32 cellular contexts compared by ENCODE assay signal in the genomic region with DNA sequence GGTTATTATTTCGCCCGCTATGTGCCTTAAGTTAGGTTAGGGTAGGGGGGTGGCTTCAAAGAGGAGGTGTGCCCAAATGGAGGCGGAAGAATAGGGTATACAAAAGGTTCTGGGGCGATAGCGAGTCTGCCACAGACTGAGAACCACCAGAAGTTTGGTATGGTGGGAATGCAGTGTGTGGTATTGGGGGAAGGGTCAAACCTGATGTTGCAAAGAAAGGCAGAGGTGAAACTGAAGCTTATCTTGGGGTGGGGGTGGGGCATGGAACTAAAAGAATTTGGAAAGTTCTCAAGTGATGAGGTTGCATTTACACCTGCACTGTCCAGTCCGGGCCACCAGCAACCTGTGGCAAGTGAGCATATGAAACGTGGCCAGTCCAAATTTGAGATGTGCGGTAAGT. TPM values are rescaled to one million over a fixed set of nuclear protein-coding genes. Genes with fewer than 3 reads are reported as not detected.
"Had no signal": no experiment of that assay in that cellular context is flagged by ENCODE, and none has a peak within 500 bp of the region (broad histone marks: within the 10 kb centered on the region; RNA-seq: fewer than 3 reads in every experiment).

No MANE protein-coding gene starts in this region.

- ATAC-seq: activated CD4-positive, alpha-beta T cell treated with anti-CD3 and anti-CD28 coated beads for 36 hours; activated naive CD8-positive, alpha-beta T cell treated with anti-CD3 and anti-CD28 coated beads, Interleukin-2, amount 50 U/mL, for 24 hours; activated T-cell treated with anti-CD3 and anti-CD28 coated beads, Interleukin-2, amount 50 U/mL, for 72 hours; activated T-helper 17 cell treated with anti-CD3 and anti-CD28 coated beads, Interleukin-2, amount 50 U/mL, for 72 hours; body of pancreas; esophagus mucosa; T-helper 17 cell had no signal

- H3K36me3 Mint-ChIP-seq: activated CD4-positive, alpha-beta memory T cell treated with anti-CD3 and anti-CD28 coated beads for 36 hours; activated naive CD4-positive, alpha-beta T cell treated with anti-CD3 and anti-CD28 coated beads, Interleukin-2, amount 50 U/mL, for 24 hours; activated naive CD8-positive, alpha-beta T cell treated with anti-CD3 and anti-CD28 coated beads for 36 hours had no signal

- H3K9me3 ChIP-seq: adrenal gland, body of pancreas had no signal

- H3K4me3 Mint-ChIP-seq: activated CD4-positive, alpha-beta memory T cell treated with anti-CD3 and anti-CD28 coated beads for 36 hours; activated CD4-positive, alpha-beta T cell treated with anti-CD3 and anti-CD28 coated beads for 36 hours; activated CD4-positive, alpha-beta T cell treated with anti-CD3 and anti-CD28 coated beads, Interleukin-2, amount 10 ng/mL, durations not matched to agents 24 days and 14 days; activated naive CD4-positive, alpha-beta T cell treated with anti-CD3 and anti-CD28 coated beads for 36 hours; activated naive CD4-positive, alpha-beta T cell treated with anti-CD3 and anti-CD28 coated beads, Interleukin-2, amount 50 U/mL, for 24 hours; activated naive CD8-positive, alpha-beta T cell treated with anti-CD3 and anti-CD28 coated beads for 36 hours; activated naive CD8-positive, alpha-beta T cell treated with anti-CD3 and anti-CD28 coated beads, Interleukin-2, amount 50 U/mL, for 24 hours; activated T-cell treated with anti-CD3 and anti-CD28 coated beads, Interleukin-2, amount 50 U/mL, for 24 hours; activated T-cell treated with anti-CD3 and anti-CD28 coated beads, Interleukin-2, amount 50 U/mL, for 72 hours; activated T-helper 17 cell treated with anti-CD3 and anti-CD28 coated beads, Interleukin-2, amount 50 U/mL, for 72 hours; T-helper 17 cell; T-helper 2 cell treated with Interferon-gamma antibody and Interleukin-4, amounts not matched to agents 5 μg/mL and 100 μg/mL, for 36 hours had no signal

- H3K27ac ChIP-seq: adrenal gland, body of pancreas, WERI-Rb-1 had no signal

- H3K27me3 ChIP-seq: adrenal gland, body of pancreas had no signal

- FAIRE-seq: colon, frontal cortex had no signal

- H3K36me3 ChIP-seq: adrenal gland, WERI-Rb-1 had no signal

- H3K4me1 ChIP-seq: body of pancreas had no signal

- DNase-seq: activated CD4-positive, alpha-beta memory T cell treated with anti-CD3 and anti-CD28 coated beads for 36 hours; activated CD4-positive, alpha-beta T cell treated with anti-CD3 and anti-CD28 coated beads for 36 hours; activated CD4-positive, alpha-beta T cell treated with anti-CD3 and anti-CD28 coated beads, Interleukin-2, amount 10 ng/mL, durations not matched to agents 24 days and 14 days; activated CD4-positive, CD25-positive, alpha-beta regulatory T cell; activated CD4-positive, CD25-positive, alpha-beta regulatory T cell treated with anti-CD3 and anti-CD28 coated beads, Interleukin-2, amount 50 U/mL, for 72 hours; activated CD8-positive, alpha-beta memory T cell treated with anti-CD3 and anti-CD28 coated beads, Interleukin-2, amount 50 U/mL, for 48 hours; activated effector memory CD4-positive, alpha-beta T cell treated with Interleukin-2 at 50 U/mL for 16 hours; activated naive CD4-positive, alpha-beta T cell treated with anti-CD3 and anti-CD28 coated beads for 36 hours; activated naive CD8-positive, alpha-beta T cell treated with anti-CD3 and anti-CD28 coated beads for 36 hours; activated naive CD8-positive, alpha-beta T cell treated with anti-CD3 and anti-CD28 coated beads, Interleukin-2, amount 50 U/mL, for 24 hours; activated T-cell treated with anti-CD3 and anti-CD28 coated beads for 4 hours; activated T-cell treated with anti-CD3 and anti-CD28 coated beads, Interleukin-2, amount 50 U/mL, for 24 hours; activated T-cell treated with anti-CD3 and anti-CD28 coated beads, Interleukin-2, amount 50 U/mL, for 72 hours; adrenal gland; amygdala; aorta; body of pancreas; caudate nucleus; cortex of kidney; dermis blood vessel endothelial cell; effector CD4-positive, alpha-beta T cell; head of caudate nucleus; T-helper 1 cell; T-helper 17 cell; T1000; WERI-Rb-1 had no signal

- H3K9me3 Mint-ChIP-seq: activated CD4-positive, alpha-beta memory T cell treated with anti-CD3 and anti-CD28 coated beads for 36 hours; activated CD4-positive, alpha-beta T cell treated with anti-CD3 and anti-CD28 coated beads, Interleukin-2, amount 10 ng/mL, durations not matched to agents 24 days and 14 days; activated naive CD4-positive, alpha-beta T cell treated with anti-CD3 and anti-CD28 coated beads, Interleukin-2, amount 50 U/mL, for 24 hours; activated naive CD8-positive, alpha-beta T cell treated with anti-CD3 and anti-CD28 coated beads for 36 hours; activated naive CD8-positive, alpha-beta T cell treated with anti-CD3 and anti-CD28 coated beads, Interleukin-2, amount 50 U/mL, for 24 hours; activated T-cell treated with anti-CD3 and anti-CD28 coated beads, Interleukin-2, amount 50 U/mL, for 24 hours; activated T-helper 17 cell treated with anti-CD3 and anti-CD28 coated beads, Interleukin-2, amount 50 U/mL, for 72 hours; T-helper 2 cell treated with Interferon-gamma antibody and Interleukin-4, amounts not matched to agents 5 μg/mL and 100 μg/mL, for 36 hours had no signal

- H3K4me1 Mint-ChIP-seq: activated CD4-positive, alpha-beta T cell treated with anti-CD3 and anti-CD28 coated beads for 36 hours; activated CD4-positive, alpha-beta T cell treated with anti-CD3 and anti-CD28 coated beads, Interleukin-2, amount 10 ng/mL, durations not matched to agents 24 days and 14 days; activated naive CD4-positive, alpha-beta T cell treated with anti-CD3 and anti-CD28 coated beads, Interleukin-2, amount 50 U/mL, for 24 hours; activated naive CD8-positive, alpha-beta T cell treated with anti-CD3 and anti-CD28 coated beads for 36 hours; activated naive CD8-positive, alpha-beta T cell treated with anti-CD3 and anti-CD28 coated beads, Interleukin-2, amount 50 U/mL, for 24 hours; activated T-helper 17 cell treated with anti-CD3 and anti-CD28 coated beads, Interleukin-2, amount 50 U/mL, for 72 hours; T-helper 17 cell had no signal

- H3K27ac Mint-ChIP-seq: activated CD4-positive, alpha-beta memory T cell treated with anti-CD3 and anti-CD28 coated beads for 36 hours; activated CD4-positive, alpha-beta T cell treated with anti-CD3 and anti-CD28 coated beads for 36 hours; activated CD4-positive, alpha-beta T cell treated with anti-CD3 and anti-CD28 coated beads, Interleukin-2, amount 10 ng/mL, durations not matched to agents 24 days and 14 days; activated naive CD4-positive, alpha-beta T cell treated with anti-CD3 and anti-CD28 coated beads for 36 hours; activated naive CD4-positive, alpha-beta T cell treated with anti-CD3 and anti-CD28 coated beads, Interleukin-2, amount 50 U/mL, for 24 hours; activated naive CD8-positive, alpha-beta T cell treated with anti-CD3 and anti-CD28 coated beads for 36 hours; activated naive CD8-positive, alpha-beta T cell treated with anti-CD3 and anti-CD28 coated beads, Interleukin-2, amount 50 U/mL, for 24 hours; activated T-cell treated with anti-CD3 and anti-CD28 coated beads, Interleukin-2, amount 50 U/mL, for 24 hours; activated T-cell treated with anti-CD3 and anti-CD28 coated beads, Interleukin-2, amount 50 U/mL, for 72 hours; activated T-helper 17 cell treated with anti-CD3 and anti-CD28 coated beads, Interleukin-2, amount 50 U/mL, for 72 hours; T-helper 17 cell; T-helper 2 cell treated with Interferon-gamma antibody and Interleukin-4, amounts not matched to agents 5 μg/mL and 100 μg/mL, for 36 hours had no signal

- H3K4me3 ChIP-seq: adrenal gland, body of pancreas had no signal

- H3K27me3 Mint-ChIP-seq: activated CD4-positive, alpha-beta memory T cell treated with anti-CD3 and anti-CD28 coated beads for 36 hours; activated CD4-positive, alpha-beta T cell treated with anti-CD3 and anti-CD28 coated beads, Interleukin-2, amount 10 ng/mL, durations not matched to agents 24 days and 14 days; activated naive CD8-positive, alpha-beta T cell treated with anti-CD3 and anti-CD28 coated beads, Interleukin-2, amount 50 U/mL, for 24 hours had no signal

RNA-seq across cellular contexts. Expression of a gene that starts 11.8 kb away (rescaled TPM):
- total RNA-seq: activated CD4-positive, alpha-beta T cell treated with anti-CD3 and anti-CD28 coated beads, Interleukin-2, amount 10 ng/mL, durations not matched to agents 24 days and 14 days; activated naive CD4-positive, alpha-beta T cell treated with anti-CD3 and anti-CD28 coated beads for 36 hours; activated naive CD8-positive, alpha-beta T cell treated with anti-CD3 and anti-CD28 coated beads for 36 hours; T-helper 17 cell had no signal
